Comparison of ENCODE assay signal across 8 cellular contexts in genomic region chr10:92573798-92574544, GRCh38. TPM values are rescaled to one million over a fixed set of nuclear protein-coding genes. Genes with fewer than 3 reads are reported as not detected.
DNase-seq lines count a peak whose midpoint lies in the region; ATAC-seq and TF ChIP-seq lines count a peak whose summit lies in the region.

Gene IDE, minus strand, starts transcription at chr10:92574093. Its CDS starts 74 bp downstream, at chr10:92574019.

- no peak for TF ChIP-seq CTCF in endothelial cell (IDR thresholded peaks at IDR 0.05; ENCODE audit: unreplicated experiment)

- no peaks in the 10 kb centered on the region for H3K9me3 Mint-ChIP-seq in endothelial cell (ENCODE audit: unreplicated experiment)

- ATAC-seq in GM19395 (IDR thresholded peaks at IDR 0.05; ENCODE audit: unreplicated experiment) = peak; percentile 76
- ATAC-seq in HG03558 (IDR thresholded peaks at IDR 0.05; ENCODE audit: extremely low read depth, unreplicated experiment) = peak; percentile 48

- H3K27ac Mint-ChIP-seq in endothelial cell (ENCODE audit: unreplicated experiment) = peak within 1 kb of the TSS; percentile 75

- H3K27me3 Mint-ChIP-seq in endothelial cell (ENCODE audit: unreplicated experiment) = peaks cover 4% of the 10 kb centered on the region

- DNase-seq in CMK (ENCODE audit: low read depth) (peak; percentile 86), NOMO-1 treated with dmso at 0.1 percent for 144 hours (lab: John Stamatoyannopoulos, UW; ENCODE audit: unreplicated experiment) (peak; percentile 64), endothelial cell (ENCODE audit: low spot score) (peak; percentile 89), middle frontal gyrus (ENCODE audit: extremely low spot score, low spot score) (peak; percentile 55)
- peak; percentile 44 for DNase-seq in activated CD8-positive, alpha-beta memory T cell treated with anti-CD3 and anti-CD28 coated beads, Interleukin-2, amount 50 U/mL, for 24 hours (ENCODE audit: extremely low read depth)
- peak; percentile 72 to 77 for DNase-seq in stimulated activated CD8-positive, alpha-beta memory T cell treated with anti-CD3 and anti-CD28 coated beads, Interleukin-2, amount 100 ng/mL, for 48 hours (ENCODE audit: low read depth in 2 of 2)

- H3K4me1 Mint-ChIP-seq in endothelial cell (ENCODE audit: unreplicated experiment) = peaks cover 18% of the 10 kb centered on the region

- H3K4me3 Mint-ChIP-seq in endothelial cell (ENCODE audit: unreplicated experiment) = peak within 1 kb of the TSS; percentile 88

- no peaks in the 10 kb centered on the region for H3K36me3 Mint-ChIP-seq in endothelial cell (ENCODE audit: low read depth, unreplicated experiment)

RNA-seq across cellular contexts. Expression of gene IDE, which starts in this region (rescaled TPM):
- total RNA-seq in endothelial cell (ENCODE audit: unreplicated experiment) = 41.6 TPM

Comparison
In these comparisons a context has a peak if more than half of its experiments do, and no peak if none do; other contexts are left out.
1. Peak in every context shown above with its lines: DNase-seq and ATAC-seq.